Comparison of ENCODE assay signal across 8 cellular contexts in the genomic region with DNA sequence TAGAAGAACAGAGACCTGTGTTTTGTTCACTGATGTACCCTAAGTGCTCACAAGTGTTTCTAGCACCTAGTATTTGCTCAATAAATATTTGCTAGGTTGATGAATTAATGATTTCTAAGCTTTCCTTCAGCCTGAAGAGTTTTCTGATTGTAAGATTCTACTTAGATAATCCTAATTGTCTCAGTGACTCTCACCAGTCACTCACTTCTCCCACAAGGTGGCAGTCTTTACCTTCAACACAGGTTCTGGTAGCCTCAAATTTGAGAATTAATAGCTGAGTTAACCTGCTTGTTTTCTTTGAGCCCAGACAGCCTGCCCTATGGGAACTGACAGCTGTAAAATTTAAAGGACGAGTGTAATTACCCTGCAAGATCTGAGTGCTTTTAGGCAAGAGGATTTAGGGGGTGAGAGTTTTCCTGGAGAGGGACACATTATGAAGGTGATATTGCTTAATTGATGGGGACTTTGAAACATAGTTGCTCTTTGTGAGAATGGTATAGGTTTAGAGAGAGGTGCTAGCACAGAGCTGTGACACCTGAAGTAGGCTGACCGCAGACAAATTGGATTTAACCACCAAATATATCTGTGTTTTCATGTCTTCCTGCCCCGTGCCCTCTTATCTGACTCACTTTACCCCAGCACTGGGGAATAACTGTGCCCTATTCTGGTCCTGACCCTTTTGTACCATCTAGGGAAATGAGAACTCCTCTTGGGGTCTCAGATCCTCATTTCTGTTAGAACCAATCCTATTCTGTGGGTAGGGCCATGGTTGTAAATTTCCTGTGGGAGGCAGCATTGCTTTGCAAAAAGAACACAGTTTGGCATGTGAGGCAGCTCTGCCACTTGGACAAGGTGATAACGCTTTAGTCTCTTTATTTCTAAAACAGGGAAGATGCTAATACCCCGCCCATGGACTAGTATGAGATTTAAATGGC. TPM values are rescaled to one million over a fixed set of nuclear protein-coding genes. Genes with fewer than 3 reads are reported as not detected.
A peak's percentile ranks its signal among the peaks of the same experiment; 100 is the strongest.
DNase-seq lines count a peak whose midpoint lies in the region; ATAC-seq and TF ChIP-seq lines count a peak whose summit lies in the region.

No MANE protein-coding gene starts in this region.

- H3K27ac Mint-ChIP-seq in activated T-helper 17 cell treated with anti-CD3 and anti-CD28 coated beads, Interleukin-2, amount 50 U/mL, for 72 hours = no peak overlapping the region
- peak overlapping the region; percentile 4 for H3K27ac Mint-ChIP-seq in progenitor cell of endocrine pancreas

- H3K27me3 Mint-ChIP-seq in activated T-helper 17 cell treated with anti-CD3 and anti-CD28 coated beads, Interleukin-2, amount 50 U/mL, for 72 hours = no peaks in the 10 kb centered on the region
- peaks cover 8% of the 10 kb centered on the region for H3K27me3 Mint-ChIP-seq in progenitor cell of endocrine pancreas

- peak; percentile 26 for DNase-seq in COLO829 (ENCODE audit: low spot score)
- peak; percentile 60 for DNase-seq in NCI-H69 (lab: John Stamatoyannopoulos, UW)
- peak; percentile 12 for DNase-seq in globus pallidus (ENCODE audit: low spot score)
- DNase-seq in progenitor cell of endocrine pancreas (ENCODE audit: low spot score, unreplicated experiment) = no peak

- H3K9me3 Mint-ChIP-seq in activated T-helper 17 cell treated with anti-CD3 and anti-CD28 coated beads, Interleukin-2, amount 50 U/mL, for 72 hours = no peaks in the 10 kb centered on the region
- H3K9me3 Mint-ChIP-seq in progenitor cell of endocrine pancreas (ENCODE audit: low read depth) = peaks cover 4% of the 10 kb centered on the region

- H3K4me3 Mint-ChIP-seq in activated T-helper 17 cell treated with anti-CD3 and anti-CD28 coated beads, Interleukin-2, amount 50 U/mL, for 72 hours = no peak overlapping the region
- no peak overlapping the region for H3K4me3 Mint-ChIP-seq in progenitor cell of endocrine pancreas (ENCODE audit: low read depth)

- peaks cover 7% of the 10 kb centered on the region for H3K4me1 Mint-ChIP-seq in activated T-helper 17 cell treated with anti-CD3 and anti-CD28 coated beads, Interleukin-2, amount 50 U/mL, for 72 hours
- peaks cover 2% of the 10 kb centered on the region for H3K4me1 Mint-ChIP-seq in progenitor cell of endocrine pancreas (ENCODE audit: low read depth)

- TF ChIP-seq CTCF in progenitor cell of endocrine pancreas (IDR thresholded peaks at IDR 0.05; ENCODE audit: unreplicated experiment) = peak; percentile 84

- no peaks in the 10 kb centered on the region for H3K36me3 Mint-ChIP-seq in activated T-helper 17 cell treated with anti-CD3 and anti-CD28 coated beads, Interleukin-2, amount 50 U/mL, for 72 hours (ENCODE audit: low read depth)
- H3K36me3 Mint-ChIP-seq in progenitor cell of endocrine pancreas (ENCODE audit: insufficient read depth) = no peaks in the 10 kb centered on the region

- ATAC-seq in GM18870 (IDR thresholded peaks at IDR 0.05; ENCODE audit: unreplicated experiment) = peak; percentile 41
- ATAC-seq in HG03354 (IDR thresholded peaks at IDR 0.05; ENCODE audit: poor library complexity, severe bottlenecking, unreplicated experiment) = peak; percentile 38
- ATAC-seq in activated T-helper 17 cell treated with anti-CD3 and anti-CD28 coated beads, Interleukin-2, amount 50 U/mL, for 72 hours (replicated peaks) = peak; percentile 62
- ATAC-seq in HG02870 (IDR thresholded peaks at IDR 0.05; ENCODE audit: unreplicated experiment) = no peak

RNA-seq across cellular contexts. Expression of a gene that starts 27.7 kb away (rescaled TPM):
- 1 to 10 TPM; 3.0 to 3.9 TPM for total RNA-seq in activated T-helper 17 cell treated with anti-CD3 and anti-CD28 coated beads, Interleukin-2, amount 50 U/mL, for 72 hours
- total RNA-seq in progenitor cell of endocrine pancreas = not detected in 2 replicates
